In the genomic region with DNA sequence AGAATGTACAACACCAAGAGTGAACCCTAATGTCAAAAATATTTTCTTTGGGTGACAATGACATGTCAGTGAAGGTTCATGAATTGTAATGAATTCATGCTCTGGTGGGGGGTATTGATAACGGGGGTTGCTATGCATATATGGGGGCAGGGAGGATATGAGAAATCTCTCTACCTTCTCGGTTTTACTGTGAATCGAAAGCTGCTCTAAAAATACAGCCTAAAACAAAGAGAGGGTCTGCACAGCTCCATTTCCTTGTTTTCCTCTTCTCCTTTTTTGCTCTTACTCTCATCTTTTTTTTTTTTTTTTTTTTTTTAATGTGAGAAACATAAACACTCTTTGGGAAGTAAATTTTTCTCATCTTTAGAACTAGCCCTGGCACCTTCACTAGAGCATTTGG, we compare ENCODE assay signal across 24 cellular contexts.
DNase-seq lines count a peak whose midpoint lies in the region; ATAC-seq, FAIRE-seq and TF ChIP-seq lines count a peak whose summit lies in the region.
"Had no signal": no experiment of that assay in that cellular context is flagged by ENCODE, and none has a peak within 500 bp of the region (broad histone marks: within the 10 kb centered on the region; RNA-seq: fewer than 3 reads in every experiment).

No MANE protein-coding gene starts in this region.

- H3K79me2 ChIP-seq in GM12878 (ENCODE audit: control insufficient read depth, insufficient read depth, low read length) (no peaks in the 10 kb centered on the region), mammary epithelial cell (ENCODE audit: insufficient read depth, low read length) (no peaks in the 10 kb centered on the region)

- peaks cover 14% of the 10 kb centered on the region; the same call in 1 of the 2 replicates for H3K4me1 ChIP-seq in GM12878 (ENCODE audit: control insufficient read depth, insufficient read depth, low read length)
- H3K4me1 ChIP-seq in mammary epithelial cell (ENCODE audit: insufficient read depth, low read length) = no peaks in the 10 kb centered on the region

- H3K9me3 ChIP-seq in GM12878 (replicated peaks; ENCODE audit: control insufficient read depth, insufficient read depth, low read length) (no peaks in the 10 kb centered on the region; the same call in 2 of the 3 replicates), mammary epithelial cell (replicated peaks; ENCODE audit: insufficient read depth, low read length) (no peaks in the 10 kb centered on the region)
- H3K9me3 ChIP-seq: HAP-1, MG63 had no signal

- no peaks in the 10 kb centered on the region for H4K20me1 ChIP-seq in GM12878 (ENCODE audit: control insufficient read depth, insufficient read depth)
- H4K20me1 ChIP-seq in mammary epithelial cell (ENCODE audit: insufficient read depth, low read length) = no peaks in the 10 kb centered on the region

- SMC1A ChIA-PET in GM12878 (lab: Charles Lee; ENCODE audit: uncharacterized antibody, unreplicated experiment) = interaction anchor here (0.6 kb wide), 1 partner anchor 251 kb away, joined by 4 read pairs; no protein-coding TSS in a partner anchor

- RAD21 ChIA-PET in GM12878 (lab: Charles Lee; ENCODE audit: unreplicated experiment) = interaction anchor here (1.5 kb wide), 1 partner anchor 94 kb away, joined by 4 read pairs; no protein-coding TSS in a partner anchor

- H3K9ac ChIP-seq in GM12878 (ENCODE audit: control insufficient read depth, insufficient read depth, low read length) (no peak overlapping the region), mammary epithelial cell (ENCODE audit: insufficient read depth, low read length) (no peak overlapping the region)
- H3K9ac ChIP-seq: GM23248 had no signal

- BruUV-seq in GM12878 (replicated peaks; lab: Mats Ljungman, UMichigan) = no TSS peak
- no TSS peak for BruUV-seq in mammary epithelial cell (replicated peaks; lab: Mats Ljungman, UMichigan)

- no peak overlapping the region for H3K27ac ChIP-seq in GM12878 (ENCODE audit: control insufficient read depth, insufficient read depth)
- H3K27ac ChIP-seq in mammary epithelial cell (ENCODE audit: insufficient read depth, low read depth, low read length) = no peak overlapping the region
- H3K27ac ChIP-seq: C4-2B, GM23248 had no signal

- in situ Hi-C loops in GM12878 (cut with MboI) = no loop called here
- in situ Hi-C loops in mammary epithelial cell (cut with MboI; ENCODE audit: low sequenced_read_pairs in 2 of 2) = no loop called here

- H3K4me2 ChIP-seq in GM12878 (ENCODE audit: control insufficient read depth, insufficient read depth) (0 out of 2 replicates have a peak overlapping the region, but pooled peaks have one; percentile 13), mammary epithelial cell (ENCODE audit: insufficient read depth, low read depth, low read length) (no peak overlapping the region)

- CTCF ChIA-PET in GM12878 (lab: Yijun Ruan, JAX) = no interaction called here
- CTCF ChIA-PET in mammary epithelial cell (lab: Charles Lee; ENCODE audit: low non-redundant PET) = no interaction called here

- no peak overlapping the region for H3K4me3 ChIP-seq in GM12878
- H3K4me3 ChIP-seq in mammary epithelial cell (replicated peaks in 1 of 3; ENCODE audit: insufficient read depth in 1 of 3, low read depth in 2 of 3, low read length in 3 of 3) = no peak overlapping the region
- H3K4me3 ChIP-seq: GM23248, HAP-1, K562, MG63 had no signal

- TF ChIP-seq RAD21 in GM12878 (IDR thresholded peaks at IDR 0.05; ENCODE audit: insufficient read depth, low read depth, low read length) = no peak

- no peaks in the 10 kb centered on the region for H3K36me3 ChIP-seq in GM12878 (ENCODE audit: control insufficient read depth in 2 of 2, insufficient read depth in 2 of 2, low read length in 1 of 2)
- no peaks in the 10 kb centered on the region for H3K36me3 ChIP-seq in mammary epithelial cell (ENCODE audit: insufficient read depth, low read length)
- H3K36me3 ChIP-seq: HAP-1, MG63 had no signal

- peak; percentile 56 for FAIRE-seq in GM12878 (lab: Jason Lieb, UNC)
- FAIRE-seq: HepG2, K562 had no signal

- no peak for TF ChIP-seq POLR2A in GM12878 (IDR thresholded peaks at IDR 0.05; ENCODE audit: low read depth, low read length)

- no peak for TF ChIP-seq EP300 in GM12878 (IDR thresholded peaks at IDR 0.05; ENCODE audit: borderline replicate concordance in 1 of 2, control insufficient read depth in 1 of 2, low read depth in 2 of 2, low read length in 2 of 2)

- intact Hi-C loops in GM12878 (cut with micrococcal nuclease; ENCODE audit: unreplicated experiment) (no loop called here), mammary epithelial cell (cut with micrococcal nuclease) (no loop called here)

- ATAC-seq in GM18868 (IDR thresholded peaks at IDR 0.05; ENCODE audit: unreplicated experiment) (peak; percentile 35), GM21825 (IDR thresholded peaks at IDR 0.05; ENCODE audit: unreplicated experiment) (peak; percentile 38), HG03097 (IDR thresholded peaks at IDR 0.05; ENCODE audit: low FRiP score, unreplicated experiment) (peak; percentile 65), GM12878 (peak; percentile 37)
- ATAC-seq: HepG2, K562, Right ventricle myocardium inferior had no signal

- WGBS in GM12878 (ENCODE audit: insufficient coverage, insufficient replicate concordance, low lambda C conversion rate, missing lambda C conversion rate) = 0% methylated on average over 3 of the region's 3 CpGs
- WGBS in mammary epithelial cell (ENCODE audit: low coverage, missing lambda C conversion rate) = 56% methylated on average over 2 of the region's 3 CpGs

- dilution Hi-C loops in mammary epithelial cell (cut with HindIII; ENCODE audit: low sequenced_read_pairs) = no loop called here

- POLR2A ChIA-PET in GM12878 (lab: Charles Lee) = interaction anchor here (0.6 kb wide), 1 partner anchor 88 kb away, joined by 3 read pairs; no protein-coding TSS in a partner anchor

- no peak for TF ChIP-seq CTCF in GM12878 (IDR thresholded peaks at IDR 0.05 in 2 of 3, conservative IDR thresholded peaks at IDR 0.05 in 1 of 3; ENCODE audit: control insufficient read depth in 2 of 3, extremely low read depth in 1 of 3, insufficient read depth in 1 of 3, low read depth in 3 of 3, low read length in 3 of 3)
- no peak for TF ChIP-seq CTCF in mammary epithelial cell (conservative IDR thresholded peaks at IDR 0.05 in 1 of 2, IDR thresholded peaks at IDR 0.05 in 1 of 2; ENCODE audit: extremely low read depth in 1 of 2, insufficient read depth in 1 of 2, low read depth in 1 of 2, low read length in 2 of 2)

- H3K27me3 ChIP-seq in GM12878 (replicated peaks in 1 of 2; ENCODE audit: control insufficient read depth in 2 of 2, insufficient read depth in 2 of 2, low read length in 1 of 2) (no peaks in the 10 kb centered on the region), mammary epithelial cell (ENCODE audit: insufficient read depth, low read length) (no peaks in the 10 kb centered on the region)
- H3K27me3 ChIP-seq: MG63 had no signal

- no peak overlapping the region for H2AFZ ChIP-seq in GM12878 (ENCODE audit: control insufficient read depth, low read depth, low read length)
- H2AFZ ChIP-seq in mammary epithelial cell (ENCODE audit: low read depth, low read length) = no peak overlapping the region
- H2AFZ ChIP-seq: GM23248 had no signal

- DNase-seq in GM12878 (ENCODE audit: low read depth, low spot score) (no peak), mammary epithelial cell (no peak), NCI-H1694 treated with DMSO at 0.1 percent for 48 hours (lab: John Stamatoyannopoulos, UW) (no peak), HPDE6-E6E7 (ENCODE audit: extremely low spot score) (no peak), HK-2 (ENCODE audit: unreplicated experiment) (no peak)
- DNase-seq: Calu3; CD8-positive, alpha-beta memory T cell; GDM1; GM23248; MG63; NCI-H1417; NCI-H187; NCI-H2107; NCI-H446 treated with DMSO at 0.1 percent for 48 hours; NCI-H526 treated with DMSO at 0.1 percent for 48 hours; T-helper 9 cell had no signal

TF ChIP-seq in GM12878, 131 proteins besides CTCF, POLR2A, EP300 and RAD21:
- peak; percentile 41; the same call in 1 of the 2 replicates for TF ChIP-seq NFIC (IDR thresholded peaks at IDR 0.05; ENCODE audit: low read depth, low read length)
- peak; percentile 54; the same call in 1 of the 2 replicates for TF ChIP-seq MEF2A (IDR thresholded peaks at IDR 0.05; ENCODE audit: insufficient read depth, low read depth, low read length)
- no peak for TF ChIP-seq IKZF2 (IDR thresholded peaks at IDR 0.05)
- peak; percentile 30; the same call in 1 of the 2 replicates for TF ChIP-seq JUNB (IDR thresholded peaks at IDR 0.05)
TF ChIP-seq in GM12878: peak in this region for 3.
